22 cellular contexts compared by ENCODE assay signal in genomic region chr2:4898706-4899105, GRCh38.
DNase-seq lines count a peak whose midpoint lies in the region; ATAC-seq, FAIRE-seq and TF ChIP-seq lines count a peak whose summit lies in the region.
"Had no signal": no experiment of that assay in that cellular context is flagged by ENCODE, and none has a peak within 500 bp of the region (broad histone marks: within the 10 kb centered on the region; RNA-seq: fewer than 3 reads in every experiment).

No MANE protein-coding gene starts in this region.

- ATAC-seq in RWPE2 (ENCODE audit: low read depth) (peak; percentile 100), foreskin keratinocyte (peak; percentile 98)
- ATAC-seq: activated T-cell treated with anti-CD3 and anti-CD28 coated beads, Interleukin-2, amount 50 U/mL, for 4 hours; HCT116; naive thymus-derived CD8-positive, alpha-beta T cell; Right ventricle myocardium inferior; stimulated activated memory B cell treated with anti-CD40 and anti-IgM and Interleukin-4, amounts not matched to agents 10 μg/mL and 1 μg/mL and 100 μg/mL, for 72 hours had no signal

- H3K4me1 ChIP-seq in RWPE2 (ENCODE audit: insufficient read depth, poor library complexity, severe bottlenecking) (peaks cover 21% of the 10 kb centered on the region), foreskin keratinocyte (peaks cover 16% of the 10 kb centered on the region)

- H3K27me3 ChIP-seq in RWPE2 (ENCODE audit: insufficient read depth, poor library complexity, severe bottlenecking) (no peaks in the 10 kb centered on the region), foreskin keratinocyte (no peaks in the 10 kb centered on the region)
- H3K27me3 ChIP-seq: thyroid gland had no signal

- in situ Hi-C loops in G401 (cut with HindIII; ENCODE audit: low sequenced_read_pairs), result no loop called here

- FAIRE-seq in urothelium cell line (lab: Jason Lieb, UNC), result no peak
- FAIRE-seq: islet of Langerhans had no signal

- TF ChIP-seq CTCF in RWPE2 (IDR thresholded peaks at IDR 0.05; ENCODE audit: poor library complexity, severe bottlenecking) (no peak), foreskin keratinocyte (conservative IDR thresholded peaks at IDR 0.05) (no peak)

- H3K36me3 ChIP-seq in RWPE2 (ENCODE audit: low read depth), result no peaks in the 10 kb centered on the region
- H3K36me3 ChIP-seq: thyroid gland had no signal

- H3K9me3 ChIP-seq in RWPE2 (ENCODE audit: severe bottlenecking), result no peaks in the 10 kb centered on the region
- H3K9me3 ChIP-seq: thyroid gland had no signal

- H3K4me3 ChIP-seq in RWPE2 (ENCODE audit: severe bottlenecking), result no peak overlapping the region
- H3K4me3 ChIP-seq: thyroid gland had no signal

- DNase-seq in H4 (ENCODE audit: low spot score) (peak; percentile 74), RWPE2 (ENCODE audit: low spot score) (no peak), foreskin keratinocyte (peak; percentile 49 to 73), urothelium cell line (ENCODE audit: low spot score) (peak; percentile 70), superior temporal gyrus (ENCODE audit: extremely low spot score) (no peak), G401 (ENCODE audit: low spot score) (no peak), NCI-H1694 (lab: John Stamatoyannopoulos, UW) (no peak)
- DNase-seq: activated CD4-positive, alpha-beta T cell treated with anti-CD3 and anti-CD28 coated beads for 1 hour; activated CD8-positive, alpha-beta memory T cell treated with anti-CD3 and anti-CD28 coated beads for 24 hours; activated naive CD4-positive, alpha-beta T cell treated with anti-CD3 and anti-CD28 coated beads, Interleukin-2, amount 10 ng/mL, durations not matched to agents 7 days and 5 days; activated T-cell treated with anti-CD3 and anti-CD28 coated beads, Interleukin-2, amount 50 U/mL, for 4 hours; anterior cingulate cortex; EL; naive thymus-derived CD8-positive, alpha-beta T cell; NCI-H1105; NCI-H524; stimulated activated CD4-positive, alpha-beta T cell treated with anti-CD3 and anti-CD28 coated beads, Interleukin-1b, Interleukin-23, amount 100 ng/mL, for 48 hours; thyroid gland had no signal

- H3K27ac ChIP-seq in RWPE2 (ENCODE audit: poor library complexity, severe bottlenecking) (peak overlapping the region; percentile 46), foreskin keratinocyte (no peak overlapping the region)
- H3K27ac ChIP-seq: thyroid gland had no signal

Comparison
In these comparisons a context has a peak if more than half of its experiments do, and no peak if none do; other contexts are left out.
1. DNase-seq: peak in H4 (single experiment), foreskin keratinocyte (2 of 2) and urothelium cell line (single experiment); none in RWPE2 (single experiment), superior temporal gyrus (single experiment), G401 (single experiment) and NCI-H1694 (single experiment).